29 cellular contexts compared by ENCODE assay signal in the genomic region with DNA sequence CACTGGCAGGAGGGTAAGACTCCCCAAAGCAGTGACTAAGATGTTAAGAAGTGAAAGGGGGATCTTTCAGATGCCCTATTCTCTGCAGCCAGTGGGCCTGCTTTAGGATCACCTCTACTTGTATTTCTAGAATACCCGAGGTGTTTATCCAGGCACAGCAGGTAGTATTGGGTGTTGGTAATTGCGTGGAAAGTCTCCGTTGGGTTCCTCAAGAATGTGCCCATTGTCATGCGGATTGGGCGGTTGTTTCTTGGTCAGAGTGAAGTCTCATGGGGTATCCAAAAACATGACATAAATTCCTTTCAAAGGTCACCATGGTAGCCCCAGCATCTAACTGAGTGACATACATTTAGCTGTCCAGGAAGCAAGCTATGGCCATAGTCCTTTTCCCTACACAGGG.
"Had no signal": no experiment of that assay in that cellular context is flagged by ENCODE, and none has a peak within 500 bp of the region (broad histone marks: within the 10 kb centered on the region; RNA-seq: fewer than 3 reads in every experiment).

No MANE protein-coding gene starts in this region.

- DNase-seq: activated CD4-positive, alpha-beta memory T cell treated with anti-CD3 and anti-CD28 coated beads for 36 hours; activated CD4-positive, alpha-beta T cell treated with anti-CD3 and anti-CD28 coated beads for 36 hours; activated CD4-positive, alpha-beta T cell treated with anti-CD3 and anti-CD28 coated beads, Interleukin-2, amount 10 ng/mL, durations not matched to agents 24 days and 14 days; activated CD4-positive, CD25-positive, alpha-beta regulatory T cell; activated CD4-positive, CD25-positive, alpha-beta regulatory T cell treated with anti-CD3 and anti-CD28 coated beads, Interleukin-2, amount 50 U/mL, for 72 hours; activated CD8-positive, alpha-beta memory T cell treated with anti-CD3 and anti-CD28 coated beads, Interleukin-2, amount 10 ng/mL, durations not matched to agents 7 days and 5 days; activated CD8-positive, alpha-beta memory T cell treated with anti-CD3 and anti-CD28 coated beads, Interleukin-2, amount 50 U/mL, for 4 hours; activated CD8-positive, alpha-beta T cell treated with anti-CD3 and anti-CD28 coated beads, Interleukin-2, amount 10 ng/mL, durations not matched to agents 7 days and 5 days; activated gamma-delta T cell; activated naive CD4-positive, alpha-beta T cell; activated naive CD4-positive, alpha-beta T cell treated with anti-CD3 and anti-CD28 coated beads, Interleukin-2, amount 10 ng/mL, durations not matched to agents 7 days and 5 days; activated naive CD8-positive, alpha-beta T cell treated with anti-CD3 and anti-CD28 coated beads, Interleukin-2, amount 10 ng/mL, durations not matched to agents 7 days and 5 days; activated T-cell treated with anti-CD3 and anti-CD28 coated beads, Interleukin-2, amount 50 U/mL, for 1 hour; activated T-cell treated with anti-CD3 and anti-CD28 coated beads, Interleukin-2, amount 50 U/mL, for 72 hours; amniotic stem cell; brain microvascular endothelial cell; dorsolateral prefrontal cortex; effector memory CD8-positive, alpha-beta T cell; erythroblast; foreskin keratinocyte; heart right ventricle; T-helper 1 cell; T-helper 17 cell; T1000; WERI-Rb-1 had no signal

- H3K36me3 ChIP-seq: brain microvascular endothelial cell, esophagus muscularis mucosa, gastroesophageal sphincter, heart right ventricle, WERI-Rb-1 had no signal

- H3K9me3 ChIP-seq: esophagus muscularis mucosa, gastroesophageal sphincter, heart right ventricle had no signal

- ATAC-seq: activated CD4-positive, alpha-beta T cell treated with anti-CD3 and anti-CD28 coated beads for 36 hours; activated CD8-positive, alpha-beta memory T cell treated with anti-CD3 and anti-CD28 coated beads, Interleukin-2, amount 10 ng/mL, durations not matched to agents 7 days and 5 days; activated CD8-positive, alpha-beta T cell treated with anti-CD3 and anti-CD28 coated beads, Interleukin-2, amount 10 ng/mL, durations not matched to agents 7 days and 5 days; activated naive CD4-positive, alpha-beta T cell treated with anti-CD3 and anti-CD28 coated beads, Interleukin-2, amount 50 U/mL, for 72 hours; activated T-cell treated with anti-CD3 and anti-CD28 coated beads, Interleukin-2, amount 50 U/mL, for 72 hours; effector memory CD8-positive, alpha-beta T cell; foreskin keratinocyte; gastroesophageal sphincter; heart right ventricle; T-helper 17 cell had no signal

- H3K4me3 ChIP-seq: coronary artery, dorsolateral prefrontal cortex, esophagus muscularis mucosa, gastroesophageal sphincter, heart right ventricle had no signal

- H3K27ac ChIP-seq: brain microvascular endothelial cell, coronary artery, dorsolateral prefrontal cortex, esophagus muscularis mucosa, foreskin keratinocyte, gastroesophageal sphincter, heart right ventricle, WERI-Rb-1 had no signal

- H3K4me1 ChIP-seq: esophagus muscularis mucosa, foreskin keratinocyte, gastroesophageal sphincter, heart right ventricle had no signal

- H3K27me3 ChIP-seq: brain microvascular endothelial cell, esophagus muscularis mucosa, foreskin keratinocyte, gastroesophageal sphincter had no signal
